In genomic region chr7:90720970-90721768, GRCh38 we compare ENCODE assay signal across 9 cellular contexts.
DNase-seq lines count a peak whose midpoint lies in the region; ATAC-seq and TF ChIP-seq lines count a peak whose summit lies in the region.
"Had no signal": no experiment of that assay in that cellular context is flagged by ENCODE, and none has a peak within 500 bp of the region (broad histone marks: within the 10 kb centered on the region; RNA-seq: fewer than 3 reads in every experiment).

No MANE protein-coding gene starts in this region.

- peaks cover 10% of the 10 kb centered on the region for H3K4me1 Mint-ChIP-seq in endothelial cell (ENCODE audit: unreplicated experiment)
- H3K4me1 Mint-ChIP-seq in naive B cell = peaks cover 58 to 91% (median 59%) of the 10 kb centered on the region in 3 donors

- peak; percentile 7 for DNase-seq in DMS53 treated with DMSO at 0.1 percent for 48 hours (lab: John Stamatoyannopoulos, UW; ENCODE audit: unreplicated experiment)
- DNase-seq in endothelial cell (ENCODE audit: low spot score) = no peak
- DNase-seq in naive B cell = no peak
- DNase-seq in cerebellar nuclear complex (lab: John Stamatoyannopoulos, UW) = no peak
- no peak for DNase-seq in stimulated activated CD4-positive, alpha-beta T cell treated with anti-CD3 and anti-CD28 coated beads, Interleukin-15, amount 100 ng/mL, for 24 hours
- DNase-seq in NCI-H1436 (lab: John Stamatoyannopoulos, UW) = no peak
- DNase-seq: activated CD4-positive, CD25-positive, alpha-beta regulatory T cell treated with anti-CD3 and anti-CD28 coated beads, Interleukin-2, amount 50 U/mL, for 72 hours had no signal

- peaks cover 5% of the 10 kb centered on the region for H3K27me3 Mint-ChIP-seq in endothelial cell (ENCODE audit: unreplicated experiment)
- H3K27me3 Mint-ChIP-seq in naive B cell = no peaks in the 10 kb centered on the region

- no peak for TF ChIP-seq RAD21 in Ishikawa (IDR thresholded peaks at IDR 0.05; ENCODE audit: low read depth)

- H3K36me3 Mint-ChIP-seq in endothelial cell (ENCODE audit: low read depth, unreplicated experiment) (no peaks in the 10 kb centered on the region), naive B cell (peaks cover 5 to 10% of the 10 kb centered on the region in 2 donors)

- no peak for TF ChIP-seq EP300 in Ishikawa (IDR thresholded peaks at IDR 0.05; ENCODE audit: borderline replicate concordance)

- H3K27ac Mint-ChIP-seq in endothelial cell (ENCODE audit: unreplicated experiment) (peak overlapping the region; percentile 7), naive B cell (peak overlapping the region in 5 of 6 donors; percentile 29 to 77 (median 59))

- peak; percentile 60 to 69 for ATAC-seq in naive B cell (ENCODE audit: low read depth in 2 of 2)
- no peak for ATAC-seq in HG02884 (IDR thresholded peaks at IDR 0.05; ENCODE audit: unreplicated experiment)

- no peak for TF ChIP-seq CTCF in endothelial cell (IDR thresholded peaks at IDR 0.05; ENCODE audit: unreplicated experiment)

- H3K9me3 Mint-ChIP-seq in endothelial cell (ENCODE audit: unreplicated experiment) = no peaks in the 10 kb centered on the region
- H3K9me3 Mint-ChIP-seq in naive B cell = no peaks in the 10 kb centered on the region

- no peak overlapping the region for H3K4me3 Mint-ChIP-seq in endothelial cell (ENCODE audit: unreplicated experiment)
- H3K4me3 Mint-ChIP-seq in naive B cell = no peak overlapping the region

TF ChIP-seq in Ishikawa, 13 proteins besides CTCF, POLR2A, EP300 and RAD21:
- TF ChIP-seq ZBTB7A (IDR thresholded peaks at IDR 0.05; ENCODE audit: low read depth) (no peak), NFIC (IDR thresholded peaks at IDR 0.05) (peak; percentile 50; the same call in 1 of the 2 replicates), TCF12 (IDR thresholded peaks at IDR 0.05; ENCODE audit: low read depth) (no peak), TEAD4 (IDR thresholded peaks at IDR 0.05) (peak; percentile 7; the same call in 1 of the 2 replicates), MAX (IDR thresholded peaks at IDR 0.05) (no peak)
